ENCODE assay signal across 21 cellular contexts in the genomic region with DNA sequence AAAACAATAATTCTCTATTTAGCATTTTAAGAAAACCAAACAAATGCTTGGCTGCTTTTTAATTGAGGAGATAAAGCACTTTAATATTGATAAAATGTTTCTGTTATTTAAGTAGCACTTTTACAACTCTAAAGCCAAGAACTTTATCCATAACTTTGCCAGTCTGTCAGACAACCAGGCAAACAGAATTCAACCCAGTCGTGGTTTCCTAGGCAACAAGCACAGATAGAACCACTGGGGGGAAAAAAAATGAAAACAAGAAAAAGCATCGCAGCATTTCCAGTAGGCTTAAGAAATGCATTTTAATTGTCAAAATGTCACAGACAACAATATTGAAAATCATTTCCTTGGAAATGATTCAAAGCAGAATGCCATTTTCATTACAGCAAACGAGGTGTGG.
A peak's percentile ranks its signal among the peaks of the same experiment; 100 is the strongest.
DNase-seq lines count a peak whose midpoint lies in the region.
"Had no signal": no experiment of that assay in that cellular context is flagged by ENCODE, and none has a peak within 500 bp of the region (broad histone marks: within the 10 kb centered on the region; RNA-seq: fewer than 3 reads in every experiment).

No MANE protein-coding gene starts in this region.

- no peaks in the 10 kb centered on the region for H3K27me3 ChIP-seq in H7 (ENCODE audit: control insufficient read depth, insufficient read depth, low read length)
- H3K27me3 ChIP-seq: breast epithelium, neutrophil, SJSA1 had no signal

- DNase-seq in NCI-H345 (lab: John Stamatoyannopoulos, UW) (peak; percentile 3), NCI-H345 treated with DMSO at 0.1 percent for 48 hours (lab: John Stamatoyannopoulos, UW; ENCODE audit: unreplicated experiment) (no peak), NCI-H748 treated with DMSO at 0.1 percent for 48 hours (lab: John Stamatoyannopoulos, UW) (peak; percentile 16), fibroblast of peridontal ligament (ENCODE audit: extremely low read depth) (peak; percentile 25), HUDEP-2 (lab: John Stamatoyannopoulos, UW; ENCODE audit: unreplicated experiment in 76 of 76) (no peak), activated T-cell treated with anti-CD3 and anti-CD28 coated beads for 4 hours (no peak), H7 (no peak), NCI-H446 treated with DMSO at 0.1 percent for 48 hours (lab: John Stamatoyannopoulos, UW) (no peak)
- DNase-seq: activated B cell treated with CpG ODN at 0.5 μM for 24 hours; activated naive CD8-positive, alpha-beta T cell treated with anti-CD3 and anti-CD28 coated beads for 36 hours; CD8-positive, alpha-beta T cell; GOT3; left colon; MM.1S; mucosa of descending colon; OCI-M1; right cardiac atrium; trophoblast cell had no signal

- no peaks in the 10 kb centered on the region for H3K36me3 ChIP-seq in H7 (replicated peaks; ENCODE audit: control insufficient read depth, insufficient read depth, low read length)
- H3K36me3 ChIP-seq: breast epithelium, neutrophil, SJSA1 had no signal

- no peak overlapping the region for H3K4me3 ChIP-seq in H7 (ENCODE audit: insufficient read depth, low read depth, low read length)
- H3K4me3 ChIP-seq: breast epithelium, mucosa of descending colon, SJSA1 had no signal

Comparison
In these comparisons a context has a peak if more than half of its experiments do, and no peak if none do; other contexts are left out.
1. DNase-seq: peak in NCI-H345 (single experiment), NCI-H748 treated with DMSO at 0.1 percent for 48 hours (single experiment) and fibroblast of peridontal ligament (single experiment); none in NCI-H345 treated with DMSO at 0.1 percent for 48 hours (single experiment), HUDEP-2 (0 of 76), activated T-cell treated with anti-CD3 and anti-CD28 coated beads for 4 hours (single experiment), H7 (single experiment) and NCI-H446 treated with DMSO at 0.1 percent for 48 hours (single experiment).